9 cellular contexts compared by ENCODE assay signal in the genomic region with DNA sequence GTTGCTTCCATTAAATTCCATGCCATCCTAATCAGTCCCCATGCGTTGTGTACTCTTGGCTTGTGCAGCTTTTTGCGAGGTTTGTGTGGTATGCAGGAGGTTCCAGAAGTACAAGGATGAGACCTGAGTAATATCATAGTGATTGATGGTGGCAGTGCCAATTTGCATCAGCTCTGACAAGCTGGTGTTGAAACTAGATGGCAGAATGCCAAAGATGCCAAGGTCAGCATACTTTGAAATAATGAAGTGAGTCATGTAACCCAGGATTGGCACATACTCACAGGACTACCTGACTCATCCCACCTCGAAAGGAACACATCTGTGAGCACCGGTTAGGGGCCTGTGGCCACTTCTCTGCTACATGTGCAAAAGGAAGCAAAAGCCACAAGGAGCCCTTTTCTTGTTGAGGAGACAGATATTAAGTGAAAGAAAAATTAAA. TPM values are rescaled to one million over a fixed set of nuclear protein-coding genes. Genes with fewer than 3 reads are reported as not detected.
A peak's percentile ranks its signal among the peaks of the same experiment; 100 is the strongest.
DNase-seq lines count a peak whose midpoint lies in the region; ATAC-seq and TF ChIP-seq lines count a peak whose summit lies in the region.
"Had no signal": no experiment of that assay in that cellular context is flagged by ENCODE, and none has a peak within 500 bp of the region (broad histone marks: within the 10 kb centered on the region; RNA-seq: fewer than 3 reads in every experiment).

No MANE protein-coding gene starts in this region.

- peak; percentile 56 for ATAC-seq in HG03575 (IDR thresholded peaks at IDR 0.05; ENCODE audit: extremely low read depth, insufficient number of reproducible peaks, low FRiP score, unreplicated experiment)
- peak; percentile 91 for ATAC-seq in left colon

- H3K27me3 Mint-ChIP-seq in CD14-positive monocyte (ENCODE audit: low read depth in 3 of 3) = peaks cover 0 to 4% (median 0%) of the 10 kb centered on the region in 3 donors
- no peaks in the 10 kb centered on the region for H3K27me3 Mint-ChIP-seq in chondrocyte (ENCODE audit: low read depth)

- DNase-seq in CD14-positive monocyte (ENCODE audit: low spot score) (peak; percentile 94), GM20000 (ENCODE audit: low spot score) (peak; percentile 21), SKM-1 treated with dmso at 0.1 percent for 144 hours (lab: John Stamatoyannopoulos, UW; ENCODE audit: unreplicated experiment) (peak; percentile 82), left colon (peak in 1 of 2 donors; percentile 55), chondrocyte (ENCODE audit: low spot score) (no peak)
- peak; percentile 26 for DNase-seq in stimulated activated CD8-positive, alpha-beta memory T cell treated with anti-CD3 and anti-CD28 coated beads, Interleukin-7, amount 100 ng/mL, for 24 hours (ENCODE audit: low read depth)

- H3K27ac ChIP-seq in angular gyrus (ENCODE audit: low read depth, low read length) = peak overlapping the region; percentile 56

- peaks cover 17% of the 10 kb centered on the region for H3K4me1 Mint-ChIP-seq in CD14-positive monocyte
- H3K4me1 Mint-ChIP-seq in chondrocyte (ENCODE audit: low read depth) = no peaks in the 10 kb centered on the region

- H3K27ac Mint-ChIP-seq in CD14-positive monocyte = no peak overlapping the region
- H3K27ac Mint-ChIP-seq in chondrocyte (ENCODE audit: unreplicated experiment) = no peak overlapping the region

- intact Hi-C loops in CD14-positive monocyte (cut with micrococcal nuclease) (no loop called here), left colon (cut with DNase I, micrococcal nuclease) (no loop called here)

- H3K9me3 Mint-ChIP-seq in CD14-positive monocyte (peaks cover 0 to 2% (median 0%) of the 10 kb centered on the region in 7 donors), chondrocyte (ENCODE audit: low read depth) (no peaks in the 10 kb centered on the region)

- no peak for TF ChIP-seq CTCF in CD14-positive monocyte (IDR thresholded peaks at IDR 0.05)
- no peak for TF ChIP-seq CTCF in GM20000 (IDR thresholded peaks at IDR 0.05; ENCODE audit: extremely low read depth, missing control alignments)
- no peak for TF ChIP-seq CTCF in chondrocyte (IDR thresholded peaks at IDR 0.05)

- no peaks in the 10 kb centered on the region for H3K36me3 Mint-ChIP-seq in CD14-positive monocyte
- no peaks in the 10 kb centered on the region for H3K36me3 Mint-ChIP-seq in chondrocyte (ENCODE audit: low read depth)

- H3K4me3 Mint-ChIP-seq in CD14-positive monocyte (no peak overlapping the region), chondrocyte (ENCODE audit: unreplicated experiment) (no peak overlapping the region)

RNA-seq across cellular contexts. Expression of gene KAT2B, which starts 14.3 kb away (rescaled TPM):
- polyA plus RNA-seq in CD14-positive monocyte = 1 to 10 TPM; 2.7 to 3.5 TPM
- total RNA-seq in left colon (10 to 100 TPM; 26.6 to 28.8 TPM), chondrocyte (8.1 to 13.8 TPM (median 8.9 TPM) in 3 replicates)

RNA-seq across cellular contexts. Expression of gene PP2D1, which starts 42.5 kb away (rescaled TPM):
- polyA plus RNA-seq in CD14-positive monocyte = under 1 TPM; 0.41 to 0.56 TPM
- total RNA-seq in left colon (not detected), chondrocyte (not detected in 3 replicates)
- total RNA-seq: H1 had no signal
- polyA plus RNA-seq: H1 had no signal
